Comparison of ENCODE assay signal across 8 cellular contexts in genomic region chr22:37260939-37261338, GRCh38. TPM values are rescaled to one million over a fixed set of nuclear protein-coding genes. Genes with fewer than 3 reads are reported as not detected.
DNase-seq lines count a peak whose midpoint lies in the region; ATAC-seq and TF ChIP-seq lines count a peak whose summit lies in the region.

No MANE protein-coding gene starts in this region.

- DNase-seq in NCI-H524 (lab: John Stamatoyannopoulos, UW) (peak; percentile 45 to 66), NCI-H524 treated with DMSO at 0.1 percent for 48 hours (lab: John Stamatoyannopoulos, UW) (no peak), NCI-H1048 (lab: John Stamatoyannopoulos, UW) (peak; percentile 17), WTC11 (ENCODE audit: low spot score) (peak; percentile 74), choroid plexus epithelial cell (ENCODE audit: low read depth) (peak; percentile 73), medulla oblongata (ENCODE audit: extremely low spot score) (peak; percentile 35), superior temporal gyrus (ENCODE audit: extremely low spot score) (peak; percentile 51)

- ATAC-seq in WTC11 = peak; percentile 69
- no peak for ATAC-seq in HG02840 (IDR thresholded peaks at IDR 0.05; ENCODE audit: low FRiP score, unreplicated experiment)

- H3K27ac Mint-ChIP-seq in WTC11 = no peak overlapping the region

- peaks cover 4% of the 10 kb centered on the region for H3K36me3 Mint-ChIP-seq in WTC11

- H3K27me3 Mint-ChIP-seq in WTC11 (ENCODE audit: low read depth) = peaks cover 34% of the 10 kb centered on the region

- peaks cover 19% of the 10 kb centered on the region for H3K4me1 Mint-ChIP-seq in WTC11

- CTCF ChIA-PET in WTC11 (lab: Charles Lee) = interaction anchor here (0.6 to 4.5 kb wide), 25 partner anchors 10 to 264 kb away, joined by 3 to 83 read pairs (median 5); partner anchors contain the start of genes MFNG and RAC2

- no peak overlapping the region for H3K4me3 Mint-ChIP-seq in WTC11

- TF ChIP-seq CTCF in WTC11 (IDR thresholded peaks at IDR 0.05) = peak; percentile 86
- peak; percentile 92 for TF ChIP-seq CTCF in choroid plexus epithelial cell (conservative IDR thresholded peaks at IDR 0.05; ENCODE audit: low read depth, low read length)

- no peak overlapping the region for H3K4me3 ChIP-seq in choroid plexus epithelial cell (ENCODE audit: low read depth, low read length)

- peaks cover 17% of the 10 kb centered on the region for H3K9me3 Mint-ChIP-seq in WTC11

- POLR2A ChIA-PET in WTC11 (lab: Charles Lee) = no interaction called here

TF ChIP-seq in WTC11, 78 proteins besides CTCF, POLR2A, EP300 and RAD21:
- no peak for TF ChIP-seq OVOL2 (CRISPR knock-in tag; IDR thresholded peaks at IDR 0.05; ENCODE audit: borderline replicate concordance)
- TF ChIP-seq, protein P1, sequence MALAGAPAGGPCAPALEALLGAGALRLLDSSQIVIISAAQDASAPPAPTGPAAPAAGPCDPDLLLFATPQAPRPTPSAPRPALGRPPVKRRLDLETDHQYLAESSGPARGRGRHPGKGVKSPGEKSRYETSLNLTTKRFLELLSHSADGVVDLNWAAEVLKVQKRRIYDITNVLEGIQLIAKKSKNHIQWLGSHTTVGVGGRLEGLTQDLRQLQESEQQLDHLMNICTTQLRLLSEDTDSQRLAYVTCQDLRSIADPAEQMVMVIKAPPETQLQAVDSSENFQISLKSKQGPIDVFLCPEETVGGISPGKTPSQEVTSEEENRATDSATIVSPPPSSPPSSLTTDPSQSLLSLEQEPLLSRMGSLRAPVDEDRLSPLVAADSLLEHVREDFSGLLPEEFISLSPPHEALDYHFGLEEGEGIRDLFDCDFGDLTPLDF (CRISPR knock-in tag; IDR thresholded peaks at IDR 0.05) = no peak
- TF ChIP-seq CDX4 (CRISPR knock-in tag; IDR thresholded peaks at IDR 0.05; ENCODE audit: borderline replicate concordance) = no peak
- TF ChIP-seq IRF2 (CRISPR knock-in tag; IDR thresholded peaks at IDR 0.05; ENCODE audit: borderline replicate concordance, low read depth) = no peak
- TF ChIP-seq CREB1 (CRISPR knock-in tag; IDR thresholded peaks at IDR 0.05) = no peak
- TF ChIP-seq ZSCAN18 (CRISPR knock-in tag; IDR thresholded peaks at IDR 0.05) = no peak
- no peak for TF ChIP-seq ATF6 (CRISPR knock-in tag; IDR thresholded peaks at IDR 0.05)
- no peak for TF ChIP-seq SMAD4 (CRISPR knock-in tag; IDR thresholded peaks at IDR 0.05)
- TF ChIP-seq GTF2I (CRISPR knock-in tag; conservative IDR thresholded peaks at IDR 0.05) = no peak
- TF ChIP-seq ESRRA (CRISPR knock-in tag; IDR thresholded peaks at IDR 0.05; ENCODE audit: borderline replicate concordance) = no peak
- no peak for TF ChIP-seq ZMAT4 (CRISPR knock-in tag; IDR thresholded peaks at IDR 0.05)
- TF ChIP-seq, protein P2, sequence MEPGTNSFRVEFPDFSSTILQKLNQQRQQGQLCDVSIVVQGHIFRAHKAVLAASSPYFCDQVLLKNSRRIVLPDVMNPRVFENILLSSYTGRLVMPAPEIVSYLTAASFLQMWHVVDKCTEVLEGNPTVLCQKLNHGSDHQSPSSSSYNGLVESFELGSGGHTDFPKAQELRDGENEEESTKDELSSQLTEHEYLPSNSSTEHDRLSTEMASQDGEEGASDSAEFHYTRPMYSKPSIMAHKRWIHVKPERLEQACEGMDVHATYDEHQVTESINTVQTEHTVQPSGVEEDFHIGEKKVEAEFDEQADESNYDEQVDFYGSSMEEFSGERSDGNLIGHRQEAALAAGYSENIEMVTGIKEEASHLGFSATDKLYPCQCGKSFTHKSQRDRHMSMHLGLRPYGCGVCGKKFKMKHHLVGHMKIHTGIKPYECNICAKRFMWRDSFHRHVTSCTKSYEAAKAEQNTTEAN (CRISPR knock-in tag; IDR thresholded peaks at IDR 0.05) = no peak
- no peak for TF ChIP-seq MAX (CRISPR knock-in tag; IDR thresholded peaks at IDR 0.05)
- no peak for TF ChIP-seq NFYB (CRISPR knock-in tag; conservative IDR thresholded peaks at IDR 0.05; ENCODE audit: low read depth)
- TF ChIP-seq ATF1 (CRISPR knock-in tag; IDR thresholded peaks at IDR 0.05) = no peak
- TF ChIP-seq ZNF396 (CRISPR knock-in tag; IDR thresholded peaks at IDR 0.05; ENCODE audit: borderline replicate concordance) = no peak
- TF ChIP-seq NFE2L1 (CRISPR knock-in tag; IDR thresholded peaks at IDR 0.05) = no peak
- TF ChIP-seq SP1 (CRISPR knock-in tag; conservative IDR thresholded peaks at IDR 0.05) = no peak
- no peak for TF ChIP-seq TEAD1 (CRISPR knock-in tag; IDR thresholded peaks at IDR 0.05)
- TF ChIP-seq FOXJ3 (CRISPR knock-in tag; IDR thresholded peaks at IDR 0.05; ENCODE audit: borderline replicate concordance) = no peak

RNA-seq across cellular contexts. Expression of gene RAC2, which starts 16.9 kb away (rescaled TPM):
- 3.6 to 4.9 TPM (median 4.9 TPM) in 3 replicates for total RNA-seq in WTC11 (2021)

RNA-seq across cellular contexts. Expression of gene CYTH4, which starts 21.4 kb away (rescaled TPM):
- total RNA-seq in WTC11 (2021) = 0.11 to 0.16 TPM (median 0.15 TPM) in 3 replicates

RNA-seq across cellular contexts. Expression of gene SSTR3, which starts 48.7 kb away (rescaled TPM):
- total RNA-seq in WTC11 (2021) = 0.21 to 0.25 TPM (median 0.22 TPM) in 3 replicates
